34 cellular contexts compared by ENCODE assay signal in genomic region chr2:66153941-66154340, GRCh38.
"Had no signal": no experiment of that assay in that cellular context is flagged by ENCODE, and none has a peak within 500 bp of the region (broad histone marks: within the 10 kb centered on the region; RNA-seq: fewer than 3 reads in every experiment).

No MANE protein-coding gene starts in this region.

- H3K4me3 ChIP-seq: MG63 had no signal

- H3K27me3 ChIP-seq: MG63 had no signal

- H3K36me3 ChIP-seq: MG63 had no signal

- DNase-seq: Kasumi-1, MG63, MV-4-11, NCI-H1048, NCI-H1092, NCI-H1092 treated with DMSO at 0.1 percent for 48 hours, NCI-H1105, NCI-H1105 treated with DMSO at 0.1 percent for 48 hours, NCI-H1417, NCI-H1417 treated with DMSO at 0.1 percent for 48 hours, NCI-H1436, NCI-H1436 treated with DMSO at 0.1 percent for 48 hours, NCI-H146, NCI-H1694, NCI-H1694 treated with DMSO at 0.1 percent for 48 hours, NCI-H187, NCI-H187 treated with DMSO at 0.1 percent for 48 hours, NCI-H1930, NCI-H2029, NCI-H2029 treated with DMSO at 0.1 percent for 48 hours, NCI-H2081, NCI-H2081 treated with DMSO at 0.1 percent for 48 hours, NCI-H2107, NCI-H2171, NCI-H2171 treated with DMSO at 0.1 percent for 48 hours, NCI-H2227 treated with DMSO at 0.1 percent for 48 hours, NCI-H226, NCI-H345, NCI-H446, NCI-H446 treated with DMSO at 0.1 percent for 48 hours, NCI-H510A, NCI-H510A treated with DMSO at 0.1 percent for 48 hours, NCI-H524, NCI-H524 treated with DMSO at 0.1 percent for 48 hours had no signal
